Comparison of ENCODE assay signal across 21 cellular contexts in genomic region chr7:44775383-44776107, GRCh38.
"Had no signal": no experiment of that assay in that cellular context is flagged by ENCODE, and none has a peak within 500 bp of the region (broad histone marks: within the 10 kb centered on the region; RNA-seq: fewer than 3 reads in every experiment).

No MANE protein-coding gene starts in this region.

- DNase-seq: colonic mucosa; effector CD8-positive, alpha-beta T cell; endodermal cell; foreskin melanocyte; hypothalamus; nucleus accumbens; ovary; psoas muscle; right cardiac atrium; spleen; stimulated activated CD4-positive, alpha-beta T cell treated with anti-CD3 and anti-CD28 coated beads, Interleukin-4, amount 100 ng/mL, for 4 hours; stimulated activated naive CD8-positive, alpha-beta T cell treated with anti-CD3 and anti-CD28 coated beads, Interleukin-15, Interleukin-2, amounts not matched to agents 100 U/mL and 50 U/mL, for 24 hours; substantia nigra; testis; tibial artery had no signal

- H3K4me1 ChIP-seq: colonic mucosa had no signal

- H3K9me3 ChIP-seq: colonic mucosa, esophagus muscularis mucosa, ovary, psoas muscle, spleen, testis, tibial artery had no signal

- H3K27ac ChIP-seq: colonic mucosa, esophagus muscularis mucosa, ovary, psoas muscle, skin epidermis, spleen, testis, tibial artery had no signal

- H3K36me3 ChIP-seq: colonic mucosa, esophagus muscularis mucosa, ovary, spleen, tibial artery had no signal

- ATAC-seq: natural killer cell treated with Interleukin-12 subunit alpha and Interleukin-12 subunit beta and Interleukin-15 and Interleukin-18, amount 100 ng/mL, for 72 hours; psoas muscle; right cardiac atrium; stimulated activated memory B cell treated with anti-CD40 and anti-IgM and Interleukin-4, amounts not matched to agents 10 μg/mL and 1 μg/mL and 100 μg/mL, for 72 hours; stimulated activated naive CD8-positive, alpha-beta T cell treated with anti-CD3 and anti-CD28 coated beads, Interleukin-15, Interleukin-2, amounts not matched to agents 100 U/mL and 50 U/mL, for 24 hours had no signal

- H3K27me3 ChIP-seq: colonic mucosa, esophagus muscularis mucosa, ovary, spleen, testis had no signal

- H3K4me3 ChIP-seq: colonic mucosa, esophagus muscularis mucosa, lung, ovary, psoas muscle, skin epidermis, spleen, testis, tibial artery had no signal

- FAIRE-seq: keratinocyte had no signal
